ENCODE assay signal across 8 cellular contexts in genomic region chr1:1746566-1746909, GRCh38. TPM values are rescaled to one million over a fixed set of nuclear protein-coding genes. Genes with fewer than 3 reads are reported as not detected.
DNase-seq lines count a peak whose midpoint lies in the region; ATAC-seq and TF ChIP-seq lines count a peak whose summit lies in the region.
"Not testable (repeated sequence)": the region's sequence is repeated elsewhere in the genome, so short reads cannot be mapped to it uniquely, and the experiment has no call there.

No MANE protein-coding gene starts in this region.

- H3K4me3 Mint-ChIP-seq in activated T-helper 17 cell treated with anti-CD3 and anti-CD28 coated beads, Interleukin-2, amount 50 U/mL, for 72 hours: peak overlapping the region; percentile 66
- H3K4me3 Mint-ChIP-seq in naive thymus-derived CD4-positive, alpha-beta T cell: peak overlapping the region in 6 of 10 donors; percentile 57 to 85 (median 80)

- intact Hi-C loops in naive thymus-derived CD4-positive, alpha-beta T cell (cut with micrococcal nuclease): loop anchor here (5.0 to 10.0 kb wide), 2 partner anchors 52 to 161 kb away; partner anchors contain the start of gene SLC35E2B (in 1 of the 2)

- peak overlapping the region; percentile 79; the same call in 1 of the 2 replicates for H3K27ac ChIP-seq in MM.1S (ENCODE audit: low read length)
- H3K27ac ChIP-seq in naive thymus-derived CD4-positive, alpha-beta T cell (ENCODE audit: low read depth, low read length): peak overlapping the region; percentile 88
- peak overlapping the region; percentile 70 for H3K27ac ChIP-seq in subcutaneous abdominal adipose tissue (ENCODE audit: low read depth, low read length)

- not testable (repeated sequence) for H3K36me3 ChIP-seq in MM.1S (replicated peaks; ENCODE audit: insufficient read depth, low read length); naive thymus-derived CD4-positive, alpha-beta T cell (ENCODE audit: control insufficient read depth in 2 of 3, insufficient read depth in 3 of 3, low read length in 3 of 3); subcutaneous abdominal adipose tissue (ENCODE audit: control insufficient read depth in 5 of 5, insufficient read depth in 5 of 5, low read length in 5 of 5)

- not testable (repeated sequence) for H3K9me3 Mint-ChIP-seq in activated T-helper 17 cell treated with anti-CD3 and anti-CD28 coated beads, Interleukin-2, amount 50 U/mL, for 72 hours; naive thymus-derived CD4-positive, alpha-beta T cell

- POLR2A ChIA-PET in naive thymus-derived CD4-positive, alpha-beta T cell (lab: Charles Lee): interaction anchor here (0.7 kb wide), 1 partner anchor 132 kb away, joined by 3 read pairs; no protein-coding TSS in a partner anchor

- H3K9me2 ChIP-seq in MM.1S (replicated peaks; ENCODE audit: insufficient read depth, low read length): not testable (repeated sequence)

- H3K27ac Mint-ChIP-seq in activated T-helper 17 cell treated with anti-CD3 and anti-CD28 coated beads, Interleukin-2, amount 50 U/mL, for 72 hours: not testable (repeated sequence)
- peak overlapping the region in 3 of 9 donors; percentile 79 to 93 (median 90) for H3K27ac Mint-ChIP-seq in naive thymus-derived CD4-positive, alpha-beta T cell

- peak overlapping the region; percentile 68; the same call in 1 of the 2 replicates for H3K9ac ChIP-seq in MM.1S (ENCODE audit: low read length)
- H3K9ac ChIP-seq in subcutaneous abdominal adipose tissue (ENCODE audit: low read length in 5 of 5): peak overlapping the region in 2 of 5 donors; percentile 51 to 79

- not testable (repeated sequence) for TF ChIP-seq CTCF in MM.1S (IDR thresholded peaks at IDR 0.05; ENCODE audit: low read length); fibroblast of villous mesenchyme (IDR thresholded peaks at IDR 0.05; ENCODE audit: insufficient read depth, low read depth, low read length)

- not testable (repeated sequence) for H3F3A ChIP-seq in MM.1S (ENCODE audit: insufficient read depth, low read length)

- not testable (repeated sequence) for H3K27me3 Mint-ChIP-seq in activated T-helper 17 cell treated with anti-CD3 and anti-CD28 coated beads, Interleukin-2, amount 50 U/mL, for 72 hours; naive thymus-derived CD4-positive, alpha-beta T cell

- H3K27me3 ChIP-seq in MM.1S (replicated peaks; ENCODE audit: insufficient read depth, low read length); naive thymus-derived CD4-positive, alpha-beta T cell (ENCODE audit: control insufficient read depth in 2 of 2, insufficient read depth in 2 of 2, low read length in 2 of 2); subcutaneous abdominal adipose tissue (ENCODE audit: control insufficient read depth in 5 of 5, insufficient read depth in 4 of 5, low read length in 5 of 5): not testable (repeated sequence)

- not testable (repeated sequence) for TF ChIP-seq POLR2A in GM18505 (IDR thresholded peaks at IDR 0.05; ENCODE audit: borderline replicate concordance, extremely low read depth, insufficient read depth, insufficient read length)

- not testable (repeated sequence) for H3K4me1 ChIP-seq in MM.1S (ENCODE audit: low read length); naive thymus-derived CD4-positive, alpha-beta T cell (ENCODE audit: control insufficient read depth in 2 of 2, insufficient read depth in 2 of 2, low read length in 2 of 2); subcutaneous abdominal adipose tissue (ENCODE audit: control insufficient read depth in 5 of 5, insufficient read depth in 5 of 5, low read length in 5 of 5)

- ATAC-seq in GM18505 (IDR thresholded peaks at IDR 0.05; ENCODE audit: unreplicated experiment): peak; percentile 87
- ATAC-seq in GM21423 (IDR thresholded peaks at IDR 0.05; ENCODE audit: unreplicated experiment): peak; percentile 87
- peak; percentile 77 for ATAC-seq in HG02981 (IDR thresholded peaks at IDR 0.05; ENCODE audit: unreplicated experiment)
- peak; percentile 90 for ATAC-seq in activated T-helper 17 cell treated with anti-CD3 and anti-CD28 coated beads, Interleukin-2, amount 50 U/mL, for 72 hours (replicated peaks)
- peak; percentile 85 for ATAC-seq in naive thymus-derived CD4-positive, alpha-beta T cell

- H2AFZ ChIP-seq in MM.1S (ENCODE audit: low read length): not testable (repeated sequence)

- H3K4me3 ChIP-seq in MM.1S (ENCODE audit: low read length): peak overlapping the region; percentile 17; the same call in 1 of the 2 replicates
- peak overlapping the region; percentile 25 for H3K4me3 ChIP-seq in fibroblast of villous mesenchyme (ENCODE audit: low read depth, low read length)
- H3K4me3 ChIP-seq in naive thymus-derived CD4-positive, alpha-beta T cell (ENCODE audit: low read length): not testable (repeated sequence)
- peak overlapping the region in 3 of 5 donors; percentile 22 to 53 (median 48) for H3K4me3 ChIP-seq in subcutaneous abdominal adipose tissue (ENCODE audit: low read depth in 1 of 5, low read length in 5 of 5)

- H3K4me1 Mint-ChIP-seq in activated T-helper 17 cell treated with anti-CD3 and anti-CD28 coated beads, Interleukin-2, amount 50 U/mL, for 72 hours: not testable (repeated sequence)
- H3K4me1 Mint-ChIP-seq in naive thymus-derived CD4-positive, alpha-beta T cell: peaks cover 0 to 20% (median 9%) of the 10 kb centered on the region in 7 donors

- CTCF ChIA-PET in naive thymus-derived CD4-positive, alpha-beta T cell (lab: Charles Lee): not testable (repeated sequence)

- H3K36me3 Mint-ChIP-seq in activated T-helper 17 cell treated with anti-CD3 and anti-CD28 coated beads, Interleukin-2, amount 50 U/mL, for 72 hours (ENCODE audit: low read depth): peaks cover 11% of the 10 kb centered on the region
- H3K36me3 Mint-ChIP-seq in naive thymus-derived CD4-positive, alpha-beta T cell: not testable (repeated sequence)

- H3K9me3 ChIP-seq in MM.1S (replicated peaks; ENCODE audit: insufficient read depth, low read length); naive thymus-derived CD4-positive, alpha-beta T cell (ENCODE audit: control insufficient read depth in 2 of 3, low read length in 3 of 3); subcutaneous abdominal adipose tissue (ENCODE audit: control insufficient read depth in 5 of 5, low read length in 5 of 5): not testable (repeated sequence)

- not testable (repeated sequence) for H4K20me1 ChIP-seq in MM.1S (ENCODE audit: insufficient read depth, low read length)

- H3K4me2 ChIP-seq in MM.1S (ENCODE audit: low read depth, low read length): not testable (repeated sequence)

- DNase-seq in MM.1S; fibroblast of villous mesenchyme (ENCODE audit: low read depth); naive thymus-derived CD4-positive, alpha-beta T cell: not testable (repeated sequence)

- not testable (repeated sequence) for H3K79me2 ChIP-seq in MM.1S (ENCODE audit: low read length)

RNA-seq across cellular contexts. Expression of gene CDK11A, which starts 22.4 kb away (rescaled TPM):
- total RNA-seq in activated T-helper 17 cell treated with anti-CD3 and anti-CD28 coated beads, Interleukin-2, amount 50 U/mL, for 72 hours: 10 to 100 TPM; 51.8 to 65.6 TPM
- 18.1 and 20.9 TPM in 2 replicates for total RNA-seq in fibroblast of villous mesenchyme
- total RNA-seq in naive thymus-derived CD4-positive, alpha-beta T cell: 100 to 1,000 TPM in 4 of 5 experiments, 10 to 100 TPM in 1; 91.5 to 218 (median 157) TPM
- polyA plus RNA-seq in naive thymus-derived CD4-positive, alpha-beta T cell: 10 to 100 TPM in 1 of 2 donors, 1 to 10 TPM in 1; 9.8 to 17.2 TPM

RNA-seq across cellular contexts. Expression of gene NADK, which starts 31.7 kb away (rescaled TPM):
- total RNA-seq in activated T-helper 17 cell treated with anti-CD3 and anti-CD28 coated beads, Interleukin-2, amount 50 U/mL, for 72 hours: 10 to 100 TPM; 39.0 to 90.2 TPM
- 44.0 and 48.6 TPM in 2 replicates for total RNA-seq in fibroblast of villous mesenchyme
- 100 to 1,000 TPM in 1 of 5 experiments, 10 to 100 TPM in 4; 45.2 to 115 (median 50.3) TPM for total RNA-seq in naive thymus-derived CD4-positive, alpha-beta T cell
- polyA plus RNA-seq in naive thymus-derived CD4-positive, alpha-beta T cell: 10 to 100 TPM; 14.7 to 24.0 TPM

RNA-seq across cellular contexts. Expression of gene SLC35E2B, which starts 53.9 kb away (rescaled TPM):
- total RNA-seq in activated T-helper 17 cell treated with anti-CD3 and anti-CD28 coated beads, Interleukin-2, amount 50 U/mL, for 72 hours: 10 to 100 TPM; 31.4 to 38.5 TPM
- 31.2 and 32.8 TPM in 2 replicates for total RNA-seq in fibroblast of villous mesenchyme
- 100 to 1,000 TPM in 2 of 5 experiments, 10 to 100 TPM in 3; 69.9 to 138 (median 76.7) TPM for total RNA-seq in naive thymus-derived CD4-positive, alpha-beta T cell
- polyA plus RNA-seq in naive thymus-derived CD4-positive, alpha-beta T cell: 10 to 100 TPM; 45.4 to 66.3 TPM
